Comparison of ENCODE assay signal across 8 cellular contexts in genomic region chr22:30947821-30948454, GRCh38. TPM values are rescaled to one million over a fixed set of nuclear protein-coding genes. Genes with fewer than 3 reads are reported as not detected.
DNase-seq lines count a peak whose midpoint lies in the region; ATAC-seq and TF ChIP-seq lines count a peak whose summit lies in the region.

No MANE protein-coding gene starts in this region.

- TF ChIP-seq CTCF in natural killer cell (IDR thresholded peaks at IDR 0.05) (peak; percentile 29), nephron progenitor cell (IDR thresholded peaks at IDR 0.05) (peak; percentile 31)

- peak overlapping the region; percentile 69 for H3K27ac ChIP-seq in epithelial cell of prostate

- no peak for DNase-seq in natural killer cell
- DNase-seq in natural killer cell treated with Interleukin-12 subunit alpha and Interleukin-12 subunit beta and Interleukin-15 and Interleukin-18, amount 100 ng/mL, for 72 hours (ENCODE audit: low spot score), result no peak
- peak; percentile 32 for DNase-seq in OCI-M1 (lab: John Stamatoyannopoulos, UW)
- DNase-seq in epithelial cell of prostate (ENCODE audit: low read depth, low spot score), result no peak
- no peak for DNase-seq in nephron progenitor cell
- DNase-seq in NCI-H1048 (lab: John Stamatoyannopoulos, UW), result no peak
- DNase-seq in cerebellar nuclear complex (lab: John Stamatoyannopoulos, UW), result no peak

- H3K4me3 Mint-ChIP-seq in natural killer cell, result no peak overlapping the region
- no peak overlapping the region for H3K4me3 Mint-ChIP-seq in natural killer cell treated with Interleukin-12 subunit alpha and Interleukin-12 subunit beta and Interleukin-15 and Interleukin-18, amount 100 ng/mL, for 72 hours
- no peak overlapping the region for H3K4me3 Mint-ChIP-seq in nephron progenitor cell

- H3K36me3 Mint-ChIP-seq in natural killer cell, result peaks cover 22% of the 10 kb centered on the region
- H3K36me3 Mint-ChIP-seq in natural killer cell treated with Interleukin-12 subunit alpha and Interleukin-12 subunit beta and Interleukin-15 and Interleukin-18, amount 100 ng/mL, for 72 hours, result peaks cover 20% of the 10 kb centered on the region
- H3K36me3 Mint-ChIP-seq in nephron progenitor cell (ENCODE audit: low read depth), result peaks cover 57% of the 10 kb centered on the region

- H3K27me3 Mint-ChIP-seq in natural killer cell (ENCODE audit: low read depth in 2 of 2), result no peaks in the 10 kb centered on the region
- H3K27me3 Mint-ChIP-seq in natural killer cell treated with Interleukin-12 subunit alpha and Interleukin-12 subunit beta and Interleukin-15 and Interleukin-18, amount 100 ng/mL, for 72 hours, result no peaks in the 10 kb centered on the region
- H3K27me3 Mint-ChIP-seq in nephron progenitor cell (ENCODE audit: low read depth, poor library complexity), result no peaks in the 10 kb centered on the region

- ATAC-seq in natural killer cell (peak in 2 of 3 donors; percentile 40 to 52), HG03039 (IDR thresholded peaks at IDR 0.05; ENCODE audit: unreplicated experiment) (no peak)
- ATAC-seq in natural killer cell treated with Interleukin-12 subunit alpha and Interleukin-12 subunit beta and Interleukin-15 and Interleukin-18, amount 100 ng/mL, for 72 hours, result no peak

- H3K4me1 Mint-ChIP-seq in natural killer cell (peaks cover 22 to 23% of the 10 kb centered on the region in 2 donors), nephron progenitor cell (peaks cover 8% of the 10 kb centered on the region)
- H3K4me1 Mint-ChIP-seq in natural killer cell treated with Interleukin-12 subunit alpha and Interleukin-12 subunit beta and Interleukin-15 and Interleukin-18, amount 100 ng/mL, for 72 hours (ENCODE audit: low read depth in 2 of 2), result peaks cover 25% of the 10 kb centered on the region in 2 donors

- H3K9me3 Mint-ChIP-seq in natural killer cell (no peaks in the 10 kb centered on the region), nephron progenitor cell (no peaks in the 10 kb centered on the region)
- no peaks in the 10 kb centered on the region for H3K9me3 Mint-ChIP-seq in natural killer cell treated with Interleukin-12 subunit alpha and Interleukin-12 subunit beta and Interleukin-15 and Interleukin-18, amount 100 ng/mL, for 72 hours

- H3K27ac Mint-ChIP-seq in natural killer cell, result no peak overlapping the region
- no peak overlapping the region for H3K27ac Mint-ChIP-seq in natural killer cell treated with Interleukin-12 subunit alpha and Interleukin-12 subunit beta and Interleukin-15 and Interleukin-18, amount 100 ng/mL, for 72 hours
- H3K27ac Mint-ChIP-seq in nephron progenitor cell, result no peak overlapping the region

- intact Hi-C loops in natural killer cell (cut with micrococcal nuclease), result loop anchor here (5.0 kb wide), 2 partner anchors 134 to 284 kb away; partner anchors contain the start of gene SMTN

RNA-seq across cellular contexts. Expression of gene MORC2, which starts 20.6 kb away (rescaled TPM):
- total RNA-seq in natural killer cell, result 10 to 100 TPM; 15.3 to 19.7 (median 16.4) TPM
- total RNA-seq in natural killer cell treated with Interleukin-12 subunit alpha and Interleukin-12 subunit beta and Interleukin-15 and Interleukin-18, amount 100 ng/mL, for 72 hours, result 10 to 100 TPM; 23.6 to 30.4 TPM

RNA-seq across cellular contexts. Expression of gene TUG1, which starts 21.1 kb away (rescaled TPM):
- 10 to 100 TPM; 78.4 to 94.6 (median 80.9) TPM for total RNA-seq in natural killer cell
- total RNA-seq in natural killer cell treated with Interleukin-12 subunit alpha and Interleukin-12 subunit beta and Interleukin-15 and Interleukin-18, amount 100 ng/mL, for 72 hours, result 10 to 100 TPM; 52.1 to 71.1 TPM

Comparison
In these comparisons a context has a peak if more than half of its experiments do, and no peak if none do; other contexts are left out.
1. ATAC-seq: peak in natural killer cell (2 of 3); none in natural killer cell treated with Interleukin-12 subunit alpha and Interleukin-12 subunit beta and Interleukin-15 and Interleukin-18, amount 100 ng/mL, for 72 hours (0 of 2) and HG03039 (single experiment).